1 cellular context compared by ENCODE assay signal in genomic region chr9:128636556-128637530, GRCh38.
TF ChIP-seq lines count a peak whose summit lies in the region.

No MANE protein-coding gene starts in this region.

TF ChIP-seq in IMR-90, 13 proteins besides CTCF, POLR2A, EP300 and RAD21 (continued from another document):
- no peak for TF ChIP-seq USF2 (IDR thresholded peaks at IDR 0.05; ENCODE audit: low read depth, low read length)
- no peak for TF ChIP-seq CEBPB (IDR thresholded peaks at IDR 0.05; ENCODE audit: low read depth, low read length)
- TF ChIP-seq MXI1 (IDR thresholded peaks at IDR 0.05; ENCODE audit: borderline replicate concordance, low read depth, low read length), result no peak
- no peak for TF ChIP-seq RCOR1 (IDR thresholded peaks at IDR 0.05; ENCODE audit: insufficient replicate concordance, low read length)
- TF ChIP-seq CHD1 (IDR thresholded peaks at IDR 0.05; ENCODE audit: low read depth, low read length), result no peak
- TF ChIP-seq SMC3 (IDR thresholded peaks at IDR 0.05; ENCODE audit: low read depth, low read length), result no peak
- TF ChIP-seq RFX5 (IDR thresholded peaks at IDR 0.05; ENCODE audit: low read depth, low read length), result no peak
